24 cellular contexts compared by ENCODE assay signal in genomic region chr7:66333443-66333842, GRCh38.
A peak's percentile ranks its signal among the peaks of the same experiment; 100 is the strongest.
DNase-seq lines count a peak whose midpoint lies in the region; ATAC-seq, FAIRE-seq and TF ChIP-seq lines count a peak whose summit lies in the region.
"Had no signal": no experiment of that assay in that cellular context is flagged by ENCODE, and none has a peak within 500 bp of the region (broad histone marks: within the 10 kb centered on the region; RNA-seq: fewer than 3 reads in every experiment).

No MANE protein-coding gene starts in this region.

- H3K4me2 ChIP-seq in KMS-11 (peak overlapping the region; percentile 76; the same call in 1 of the 2 replicates), HepG2 (ENCODE audit: low read depth, low read length) (peak overlapping the region; percentile 25)

- no peaks in the 10 kb centered on the region for H3K27me3 ChIP-seq in KMS-11 (ENCODE audit: insufficient read depth, low read depth)
- no peaks in the 10 kb centered on the region for H3K27me3 ChIP-seq in HepG2 (ENCODE audit: control insufficient read depth in 1 of 2, insufficient read depth in 2 of 2, low read length in 2 of 2)
- no peaks in the 10 kb centered on the region for H3K27me3 ChIP-seq in CD8-positive, alpha-beta T cell (ENCODE audit: insufficient read depth, low read length)

- H4K20me1 ChIP-seq in KMS-11 (ENCODE audit: insufficient read depth) (no peaks in the 10 kb centered on the region), HepG2 (ENCODE audit: insufficient read depth, low read length) (no peaks in the 10 kb centered on the region)

- POLR2A ChIA-PET in HepG2 (lab: Yijun Ruan, JAX) = interaction anchor here (0.6 kb wide), 1 partner anchor 14 kb away, joined by 3 read pairs; no protein-coding TSS in a partner anchor
- POLR2A ChIA-PET in CD8-positive, alpha-beta T cell (lab: Charles Lee) = no interaction called here

- DNase-seq in glomerular visceral epithelial cell (ENCODE audit: extremely low spot score) = peak; percentile 7
- DNase-seq in HepG2 (ENCODE audit: low spot score) = no peak
- peak; percentile 87 for DNase-seq in renal cortical epithelial cell (ENCODE audit: low read depth)
- DNase-seq in CD8-positive, alpha-beta T cell = no peak
- DNase-seq in activated CD8-positive, alpha-beta memory T cell treated with anti-CD3 and anti-CD28 coated beads, Interleukin-2, amount 50 U/mL, for 4 hours = no peak
- DNase-seq: CD8-positive, alpha-beta memory T cell; DMS153; DND-41; HCEC 1CT; MV-4-11; NCI-H1105; NCI-H1436 treated with DMSO at 0.1 percent for 48 hours; NCI-H187 treated with DMSO at 0.1 percent for 48 hours; NCI-H526 treated with DMSO at 0.1 percent for 48 hours; SHP77 treated with DMSO at 0.1 percent for 48 hours had no signal

- TF ChIP-seq RAD21 in HepG2 (CRISPR knock-in tag; IDR thresholded peaks at IDR 0.05) = no peak

- no peak overlapping the region for H3K27ac Mint-ChIP-seq in CD8-positive, alpha-beta T cell
- H3K27ac Mint-ChIP-seq: B cell; CD8-positive, alpha-beta memory T cell had no signal

- no peaks in the 10 kb centered on the region for H3K27me3 Mint-ChIP-seq in CD8-positive, alpha-beta T cell (ENCODE audit: low read depth)
- H3K27me3 Mint-ChIP-seq: B cell had no signal

- no peak for FAIRE-seq in HepG2 (lab: Jason Lieb, UNC)
- FAIRE-seq: GM12892, H1, K562 had no signal

- BruUV-seq in HepG2 (replicated peaks; lab: Mats Ljungman, UMichigan) = no TSS peak

- H3K9ac ChIP-seq in KMS-11 (no peak overlapping the region), HepG2 (ENCODE audit: insufficient read depth, low read depth, low read length) (no peak overlapping the region)

- no peaks in the 10 kb centered on the region for H3K4me1 Mint-ChIP-seq in CD8-positive, alpha-beta T cell (ENCODE audit: low read depth)
- H3K4me1 Mint-ChIP-seq: B cell; CD8-positive, alpha-beta memory T cell had no signal

- no peak overlapping the region for H3K4me3 ChIP-seq in KMS-11 (IDR thresholded peaks at IDR 0.05; ENCODE audit: insufficient read depth, low read depth, low read length)
- H3K4me3 ChIP-seq in HepG2 (replicated peaks in 1 of 3; ENCODE audit: insufficient read depth in 1 of 3, low read depth in 2 of 3, low read length in 3 of 3) = no peak overlapping the region
- H3K4me3 ChIP-seq in CD8-positive, alpha-beta T cell (ENCODE audit: low read depth, low read length) = no peak overlapping the region
- H3K4me3 ChIP-seq: K562, SK-N-MC had no signal

- peaks cover 23% of the 10 kb centered on the region for H3K9me3 Mint-ChIP-seq in CD8-positive, alpha-beta T cell

- TF ChIP-seq EP300 in HepG2 (IDR thresholded peaks at IDR 0.05; ENCODE audit: low read depth in 2 of 2, low read length in 2 of 2) (no peak), HepG2 (CRISPR knock-in tag; IDR thresholded peaks at IDR 0.05; ENCODE audit: borderline replicate concordance) (no peak)

- H3K36me3 ChIP-seq in KMS-11 (ENCODE audit: insufficient read depth) = no peaks in the 10 kb centered on the region
- H3K36me3 ChIP-seq in HepG2 (replicated peaks in 1 of 2; ENCODE audit: control insufficient read depth in 1 of 2, insufficient read depth in 2 of 2, low read length in 2 of 2) = no peaks in the 10 kb centered on the region
- no peaks in the 10 kb centered on the region for H3K36me3 ChIP-seq in CD8-positive, alpha-beta T cell (ENCODE audit: insufficient read depth, low read length)

- ATAC-seq in HepG2 (peak; percentile 29; the same call in 1 of the 3 replicates), HG02798 (IDR thresholded peaks at IDR 0.05; ENCODE audit: poor library complexity, unreplicated experiment) (no peak)
- no peak for ATAC-seq in CD8-positive, alpha-beta T cell
- ATAC-seq: K562, Panc1 had no signal

- H2AFZ ChIP-seq in KMS-11 (ENCODE audit: low read depth) (no peak overlapping the region), HepG2 (ENCODE audit: low read length) (no peak overlapping the region)

- H3K27ac ChIP-seq in KMS-11 (peak overlapping the region; percentile 84; the same call in 1 of the 2 replicates), HepG2 (ENCODE audit: extremely low read length, insufficient read depth, low read length) (peak overlapping the region; percentile 17)
- no peak overlapping the region for H3K27ac ChIP-seq in CD8-positive, alpha-beta T cell (ENCODE audit: low read depth, low read length)
- H3K27ac ChIP-seq: C4-2B, SK-N-MC had no signal

- H3K79me2 ChIP-seq in KMS-11 (ENCODE audit: insufficient read depth, low read depth) (peaks cover 23% of the 10 kb centered on the region; the same call in 1 of the 2 replicates), HepG2 (ENCODE audit: insufficient read depth, low read length) (no peaks in the 10 kb centered on the region)

- CTCF ChIA-PET in HepG2 (lab: Yijun Ruan, JAX; ENCODE audit: low intra/inter-chr PET ratio, low total read pairs) = no interaction called here
- CTCF ChIA-PET in CD8-positive, alpha-beta T cell (lab: Charles Lee) = no interaction called here

- in situ Hi-C loops in HepG2 (cut with HindIII; ENCODE audit: extremely low pct_ligation_motif_present, low pct_unique_long_range_greater_than_20kb) = no loop called here

- no peak for TF ChIP-seq POLR2A in HepG2 (IDR thresholded peaks at IDR 0.05; ENCODE audit: insufficient read depth in 1 of 2, low read depth in 2 of 2, low read length in 2 of 2)

- peaks cover 20% of the 10 kb centered on the region for H3K36me3 Mint-ChIP-seq in CD8-positive, alpha-beta T cell

- TF ChIP-seq CTCF in KMS-11 (conservative IDR thresholded peaks at IDR 0.05; ENCODE audit: low read depth, low read length) = no peak
- no peak for TF ChIP-seq CTCF in HepG2 (CRISPR knock-in tag; IDR thresholded peaks at IDR 0.05)
- TF ChIP-seq CTCF in CD8-positive, alpha-beta T cell (IDR thresholded peaks at IDR 0.05) = no peak

- no peak overlapping the region for H3K4me3 Mint-ChIP-seq in CD8-positive, alpha-beta T cell
- H3K4me3 Mint-ChIP-seq: B cell; CD8-positive, alpha-beta memory T cell had no signal

- peaks cover 9% of the 10 kb centered on the region for H3K9me3 ChIP-seq in HepG2 (ENCODE audit: low read length)
- H3K9me3 ChIP-seq in CD8-positive, alpha-beta T cell (ENCODE audit: low read length) = no peaks in the 10 kb centered on the region

- H3K4me1 ChIP-seq in KMS-11 (ENCODE audit: low read depth, poor library complexity, severe bottlenecking) (peaks cover 72% of the 10 kb centered on the region), HepG2 (ENCODE audit: insufficient read depth, low read length) (peaks cover 34% of the 10 kb centered on the region)
- H3K4me1 ChIP-seq in CD8-positive, alpha-beta T cell (ENCODE audit: insufficient read depth, low read length) = no peaks in the 10 kb centered on the region

- intact Hi-C loops in HepG2 (cut with micrococcal nuclease; ENCODE audit: unreplicated experiment) = no loop called here
- intact Hi-C loops in CD8-positive, alpha-beta T cell (cut with DNase I, micrococcal nuclease) = no loop called here

- WGBS in HepG2 (ENCODE audit: low lambda C conversion rate) = 16% methylated on average over 1 of the region's 1 CpG

TF ChIP-seq in HepG2, 621 proteins besides CTCF, POLR2A, EP300 and RAD21:
- TF ChIP-seq GZF1 (CRISPR knock-in tag; IDR thresholded peaks at IDR 0.05) (no peak), SALL2 (CRISPR knock-in tag; IDR thresholded peaks at IDR 0.05) (no peak), ZNF678 (CRISPR knock-in tag; IDR thresholded peaks at IDR 0.05) (no peak), ZBTB42 (CRISPR knock-in tag; IDR thresholded peaks at IDR 0.05) (no peak), ZNF160 (CRISPR knock-in tag; IDR thresholded peaks at IDR 0.05) (no peak), CEBPB (IDR thresholded peaks at IDR 0.05; ENCODE audit: borderline replicate concordance, low read depth, low read length) (peak; percentile 17; the same call in 1 of the 2 replicates)
- TF ChIP-seq, protein P1, sequence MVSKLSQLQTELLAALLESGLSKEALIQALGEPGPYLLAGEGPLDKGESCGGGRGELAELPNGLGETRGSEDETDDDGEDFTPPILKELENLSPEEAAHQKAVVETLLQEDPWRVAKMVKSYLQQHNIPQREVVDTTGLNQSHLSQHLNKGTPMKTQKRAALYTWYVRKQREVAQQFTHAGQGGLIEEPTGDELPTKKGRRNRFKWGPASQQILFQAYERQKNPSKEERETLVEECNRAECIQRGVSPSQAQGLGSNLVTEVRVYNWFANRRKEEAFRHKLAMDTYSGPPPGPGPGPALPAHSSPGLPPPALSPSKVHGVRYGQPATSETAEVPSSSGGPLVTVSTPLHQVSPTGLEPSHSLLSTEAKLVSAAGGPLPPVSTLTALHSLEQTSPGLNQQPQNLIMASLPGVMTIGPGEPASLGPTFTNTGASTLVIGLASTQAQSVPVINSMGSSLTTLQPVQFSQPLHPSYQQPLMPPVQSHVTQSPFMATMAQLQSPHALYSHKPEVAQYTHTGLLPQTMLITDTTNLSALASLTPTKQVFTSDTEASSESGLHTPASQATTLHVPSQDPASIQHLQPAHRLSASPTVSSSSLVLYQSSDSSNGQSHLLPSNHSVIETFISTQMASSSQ (IDR thresholded peaks at IDR 0.05; ENCODE audit: low read depth) = peak; percentile 62
- TF ChIP-seq, protein P1 (CRISPR knock-in tag; IDR thresholded peaks at IDR 0.05; ENCODE audit: borderline replicate concordance) = no peak
TF ChIP-seq in HepG2: peak in this region for 2.

Comparison
In these comparisons a context has a peak if more than half of its experiments do, and no peak if none do; other contexts are left out.
1. DNase-seq: peak in glomerular visceral epithelial cell (single experiment) and renal cortical epithelial cell (single experiment); none in HepG2 (single experiment), CD8-positive, alpha-beta T cell (0 of 7) and activated CD8-positive, alpha-beta memory T cell treated with anti-CD3 and anti-CD28 coated beads, Interleukin-2, amount 50 U/mL, for 4 hours (single experiment).